ENCODE assay signal across 8 cellular contexts in genomic region chr1:30719406-30720270, GRCh38. TPM values are rescaled to one million over a fixed set of nuclear protein-coding genes. Genes with fewer than 3 reads are reported as not detected.
DNase-seq lines count a peak whose midpoint lies in the region; ATAC-seq and TF ChIP-seq lines count a peak whose summit lies in the region.

No MANE protein-coding gene starts in this region.

- no peaks in the 10 kb centered on the region for H3K36me3 Mint-ChIP-seq in nephron (ENCODE audit: low read depth)

- peaks cover 16% of the 10 kb centered on the region for H3K4me1 ChIP-seq in OCI-LY3 (ENCODE audit: low read length)

- peaks cover 3% of the 10 kb centered on the region for H3K9me3 Mint-ChIP-seq in nephron

- peak overlapping the region; percentile 96 for H3K4me2 ChIP-seq in OCI-LY3 (ENCODE audit: low read length)

- H3K4me3 Mint-ChIP-seq in nephron, result peak overlapping the region; percentile 83 to 86 (median 85)

- H3K4me3 ChIP-seq in OCI-LY3 (ENCODE audit: low read length), result peak overlapping the region; percentile 99

- no peak overlapping the region for H2AFZ ChIP-seq in OCI-LY3 (ENCODE audit: low read depth, low read length)

- H3K27me3 ChIP-seq in OCI-LY3 (ENCODE audit: low read depth, low read length), result no peaks in the 10 kb centered on the region

- DNase-seq in NCI-H2107 treated with DMSO at 0.1 percent for 48 hours (lab: John Stamatoyannopoulos, UW; ENCODE audit: unreplicated experiment) (peak; percentile 42), NCI-H2107 (lab: John Stamatoyannopoulos, UW) (no peak), dermis microvascular lymphatic vessel endothelial cell (ENCODE audit: low read depth in 2 of 2) (peak; percentile 40 to 68), GM13977 (ENCODE audit: low spot score) (no peak)

- peaks cover 3% of the 10 kb centered on the region for H3K27me3 Mint-ChIP-seq in nephron (ENCODE audit: low read depth)

- TF ChIP-seq CTCF in OCI-LY3 (IDR thresholded peaks at IDR 0.05; ENCODE audit: low read depth, low read length) (no peak), nephron (IDR thresholded peaks at IDR 0.05; ENCODE audit: unreplicated experiment in 3 of 3) (no peak), GM13977 (IDR thresholded peaks at IDR 0.05; ENCODE audit: extremely low read depth, insufficient read depth, missing control alignments) (no peak)

- H3K9ac ChIP-seq in OCI-LY3 (ENCODE audit: low read length), result peak overlapping the region; percentile 93

- H3K27ac ChIP-seq in OCI-LY3 (ENCODE audit: low read length), result no peak overlapping the region

- H3K4me1 Mint-ChIP-seq in nephron, result no peaks in the 10 kb centered on the region

- no peaks in the 10 kb centered on the region for H3K9me3 ChIP-seq in OCI-LY3 (ENCODE audit: insufficient read depth, low read length)

- in situ Hi-C loops in GM13977 (cut with MboI; ENCODE audit: low pct_unique_long_range_greater_than_20kb, low sequenced_read_pairs, unreplicated experiment), result loop anchor here (5.0 to 10.0 kb wide), 2 partner anchors 65 to 193 kb away; no protein-coding TSS in a partner anchor

- H3K27ac Mint-ChIP-seq in nephron, result peak overlapping the region; percentile 41 to 84 (median 42)

- ATAC-seq in HG03039 (IDR thresholded peaks at IDR 0.05; ENCODE audit: unreplicated experiment), result no peak
- no peak for ATAC-seq in HG03342 (IDR thresholded peaks at IDR 0.05; ENCODE audit: unreplicated experiment)

- H4K20me1 ChIP-seq in OCI-LY3 (ENCODE audit: insufficient read depth, low read length), result no peaks in the 10 kb centered on the region

- H3K79me2 ChIP-seq in OCI-LY3 (ENCODE audit: low read length), result no peaks in the 10 kb centered on the region

- H3K36me3 ChIP-seq in OCI-LY3 (replicated peaks; ENCODE audit: low read depth, low read length), result no peaks in the 10 kb centered on the region

RNA-seq across cellular contexts. Expression of gene MATN1, which starts 3.7 kb away (rescaled TPM):
- total RNA-seq in dermis microvascular lymphatic vessel endothelial cell, result under 0.01 TPM in 1 of 2 replicates, not detected in the other

RNA-seq across cellular contexts. Expression of gene LAPTM5, which starts 37.9 kb away (rescaled TPM):
- total RNA-seq in dermis microvascular lymphatic vessel endothelial cell, result 28.6 and 69.4 TPM in 2 replicates

Comparison
In these comparisons a context has a peak if more than half of its experiments do, and no peak if none do; other contexts are left out.
1. DNase-seq: peak in NCI-H2107 treated with DMSO at 0.1 percent for 48 hours (single experiment) and dermis microvascular lymphatic vessel endothelial cell (2 of 2); none in NCI-H2107 (single experiment) and GM13977 (single experiment).